In the genomic region with DNA sequence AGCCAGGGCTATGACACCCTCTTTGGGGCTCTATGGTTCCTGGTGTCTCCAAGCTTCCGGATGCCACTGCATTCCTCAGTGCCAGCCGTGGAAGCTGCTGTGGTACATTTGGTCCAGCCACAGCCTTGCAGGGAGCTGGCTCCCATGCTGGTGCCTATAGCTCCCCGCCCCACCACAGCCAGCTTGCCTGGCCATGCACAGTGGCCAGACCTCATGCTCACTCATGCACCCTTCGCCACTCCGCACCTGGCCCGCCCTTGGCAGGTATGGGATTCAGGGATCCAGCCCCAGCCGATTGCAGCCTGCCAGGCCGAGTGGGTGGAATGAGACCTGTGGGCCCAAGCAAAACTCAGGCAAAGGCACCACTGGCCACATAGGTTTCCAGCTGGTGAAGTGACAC, we compare ENCODE assay signal across 21 cellular contexts.
"Had no signal": no experiment of that assay in that cellular context is flagged by ENCODE, and none has a peak within 500 bp of the region (broad histone marks: within the 10 kb centered on the region; RNA-seq: fewer than 3 reads in every experiment).

No MANE protein-coding gene starts in this region.

- H3K4me1 ChIP-seq: SJCRH30 had no signal

- DNase-seq: IMR-90, Karpas-422, KG1, MM.1S, NCI-H1092 treated with DMSO at 0.1 percent for 48 hours, NCI-H1436, NCI-H187, NCI-H2029, NCI-H2081 treated with DMSO at 0.1 percent for 48 hours, NCI-H2171, NCI-H226, NCI-H446, NCI-H510A, NCI-H524 treated with DMSO at 0.1 percent for 48 hours, NCI-H69, NCI-H774, RPMI8226, SHP77 treated with DMSO at 0.1 percent for 48 hours, SJCRH30 had no signal

- H3K27me3 ChIP-seq: SJCRH30 had no signal

- H3K27ac ChIP-seq: SJCRH30 had no signal

- ATAC-seq: HepG2, SK-N-SH treated with all-trans-retinoic acid at 6 μM for 48 hours had no signal

- H3K9me3 ChIP-seq: SJCRH30 had no signal

- H3K36me3 ChIP-seq: SJCRH30 had no signal

- H3K4me3 ChIP-seq: SJCRH30 had no signal
